21 cellular contexts compared by ENCODE assay signal in genomic region chr1:247337961-247338360, GRCh38.
"Had no signal": no experiment of that assay in that cellular context is flagged by ENCODE, and none has a peak within 500 bp of the region (broad histone marks: within the 10 kb centered on the region; RNA-seq: fewer than 3 reads in every experiment).

No MANE protein-coding gene starts in this region.

- ATAC-seq: activated CD8-positive, alpha-beta T cell treated with anti-CD3 and anti-CD28 coated beads, Interleukin-2, amount 10 ng/mL, durations not matched to agents 7 days and 5 days; activated naive CD4-positive, alpha-beta T cell treated with anti-CD3 and anti-CD28 coated beads, Interleukin-2, amount 50 U/mL, for 72 hours; esophagus mucosa; natural killer cell; right lobe of liver had no signal

- H3K36me3 Mint-ChIP-seq: natural killer cell had no signal

- H3K27ac ChIP-seq: hepatocyte, right lobe of liver had no signal

- FAIRE-seq: bronchial epithelial cell, endometrium, keratinocyte had no signal

- H3K27me3 ChIP-seq: dorsolateral prefrontal cortex, hepatocyte, right lobe of liver had no signal

- H2AFZ ChIP-seq: hepatocyte had no signal

- H3K4me3 ChIP-seq: hepatocyte, right lobe of liver, smooth muscle cell had no signal

- H3K4me1 ChIP-seq: right lobe of liver had no signal

- H3K27ac Mint-ChIP-seq: activated CD4-positive, alpha-beta T cell treated with anti-CD3 and anti-CD28 coated beads, Interleukin-2, amount 10 ng/mL, durations not matched to agents 24 days and 14 days; activated CD8-positive, alpha-beta T cell treated with anti-CD3 and anti-CD28 coated beads, Interleukin-2, amount 10 ng/mL, durations not matched to agents 7 days and 5 days; natural killer cell; T-helper 2 cell treated with Interferon-gamma antibody and Interleukin-4, amounts not matched to agents 5 μg/mL and 100 μg/mL, for 36 hours had no signal

- DNase-seq: activated CD4-positive, alpha-beta T cell treated with anti-CD3 and anti-CD28 coated beads, Interleukin-2, amount 10 ng/mL, durations not matched to agents 24 days and 14 days; activated CD4-positive, CD25-positive, alpha-beta regulatory T cell; activated CD8-positive, alpha-beta memory T cell treated with anti-CD3 and anti-CD28 coated beads, Interleukin-2, amount 50 U/mL, for 4 hours; activated CD8-positive, alpha-beta T cell treated with anti-CD3 and anti-CD28 coated beads, Interleukin-2, amount 10 ng/mL, durations not matched to agents 7 days and 5 days; activated effector memory CD4-positive, alpha-beta T cell treated with anti-CD3 and anti-CD28 coated beads, Interleukin-2, amount 50 U/mL, for 16 hours; activated T-cell treated with anti-CD3 and anti-CD28 coated beads, Interleukin-2, amount 50 U/mL, for 48 hours; aorta; left ventricle myocardium superior; mesenchymal stem cell; natural killer cell; right lobe of liver; SW 1271 had no signal

- H3K36me3 ChIP-seq: right lobe of liver had no signal

- H3K4me2 ChIP-seq: hepatocyte, smooth muscle cell had no signal

- H3K9me3 Mint-ChIP-seq: activated CD4-positive, alpha-beta T cell treated with anti-CD3 and anti-CD28 coated beads, Interleukin-2, amount 10 ng/mL, durations not matched to agents 24 days and 14 days; activated naive CD4-positive, alpha-beta T cell treated with anti-CD3 and anti-CD28 coated beads, Interleukin-2, amount 50 U/mL, for 72 hours; natural killer cell; T-helper 2 cell treated with Interferon-gamma antibody and Interleukin-4, amounts not matched to agents 5 μg/mL and 100 μg/mL, for 36 hours had no signal

- H3K4me3 Mint-ChIP-seq: activated CD4-positive, alpha-beta T cell treated with anti-CD3 and anti-CD28 coated beads, Interleukin-2, amount 10 ng/mL, durations not matched to agents 24 days and 14 days; activated CD8-positive, alpha-beta T cell treated with anti-CD3 and anti-CD28 coated beads, Interleukin-2, amount 10 ng/mL, durations not matched to agents 7 days and 5 days; natural killer cell; T-helper 2 cell treated with Interferon-gamma antibody and Interleukin-4, amounts not matched to agents 5 μg/mL and 100 μg/mL, for 36 hours had no signal
